ENCODE assay signal across 9 cellular contexts in genomic region chr5:7396169-7397004, GRCh38. TPM values are rescaled to one million over a fixed set of nuclear protein-coding genes. Genes with fewer than 3 reads are reported as not detected.
DNase-seq lines count a peak whose midpoint lies in the region; ATAC-seq, FAIRE-seq and TF ChIP-seq lines count a peak whose summit lies in the region.
"Had no signal": no experiment of that assay in that cellular context is flagged by ENCODE, and none has a peak within 500 bp of the region (broad histone marks: within the 10 kb centered on the region; RNA-seq: fewer than 3 reads in every experiment).

No MANE protein-coding gene starts in this region.

- H2BK12ac ChIP-seq in H1 (ENCODE audit: low read depth, low read length): peak overlapping the region; percentile 75; the same call in 1 of the 2 replicates

- no peak overlapping the region for H2AK5ac ChIP-seq in H1 (ENCODE audit: low read depth, low read length)

- H2BK15ac ChIP-seq in H1 (ENCODE audit: low read length): no peak overlapping the region

- no peak overlapping the region for H3K23ac ChIP-seq in H1 (ENCODE audit: insufficient read length)

- H3K27me3 ChIP-seq in KMS-11 (ENCODE audit: insufficient read depth, low read depth) (no peaks in the 10 kb centered on the region), H1 (replicated peaks in 1 of 4; ENCODE audit: control insufficient read depth in 3 of 4, extremely low read depth in 1 of 4, insufficient read depth in 3 of 4, low read length in 3 of 4) (peaks cover 0 to 4% (median 0%) of the 10 kb centered on the region in 4 experiments; a peak in 1 of 7 replicates)

- H3K27ac ChIP-seq in KMS-11 (no peak overlapping the region), H1 (ENCODE audit: low read depth, low read length) (0 out of 2 replicates have a peak overlapping the region, but pooled peaks have one; percentile 26)
- H3K27ac ChIP-seq: HL-60 had no signal

- H3K4me2 ChIP-seq in KMS-11 (peak overlapping the region; percentile 52), H1 (ENCODE audit: insufficient read depth in 1 of 2, low read depth in 2 of 2, low read length in 2 of 2) (peak overlapping the region; percentile 86 to 91)

- no peak; a peak in 2 of 4 replicates for TF ChIP-seq RAD21 in H1 (IDR thresholded peaks at IDR 0.05 in 1 of 2, conservative IDR thresholded peaks at IDR 0.05 in 1 of 2; ENCODE audit: low read depth in 2 of 2, low read length in 2 of 2)

- H3K79me2 ChIP-seq in KMS-11 (ENCODE audit: insufficient read depth, low read depth) (no peaks in the 10 kb centered on the region), H1 (ENCODE audit: control insufficient read depth in 1 of 2, insufficient read depth in 2 of 2, low read length in 2 of 2) (peaks cover 11 to 61% of the 10 kb centered on the region in 2 experiments)

- H4K20me1 ChIP-seq in KMS-11 (ENCODE audit: insufficient read depth): no peaks in the 10 kb centered on the region
- H4K20me1 ChIP-seq in H1 (replicated peaks in 1 of 2; ENCODE audit: control insufficient read depth in 1 of 2, insufficient read depth in 2 of 2, low read length in 2 of 2): peaks cover 0 to 2% of the 10 kb centered on the region in 2 experiments

- no peak for TF ChIP-seq POLR2A in H1 (IDR thresholded peaks at IDR 0.05; ENCODE audit: control extremely low read depth in 1 of 2, low read depth in 2 of 2, low read length in 2 of 2)

- peak overlapping the region in 2 of 3 experiments; percentile 12 to 65 for H3K27ac Mint-ChIP-seq in nephron

- peak overlapping the region; percentile 1; the same call in 1 of the 2 replicates for H4K8ac ChIP-seq in H1 (ENCODE audit: extremely low read depth, insufficient read depth, low read length)

- peak overlapping the region; percentile 48 for H3K56ac ChIP-seq in H1 (replicated peaks; ENCODE audit: insufficient read length, low read depth, low read length)

- no peak for ATAC-seq in HG02981 (IDR thresholded peaks at IDR 0.05; ENCODE audit: unreplicated experiment)
- ATAC-seq in GM21717 (IDR thresholded peaks at IDR 0.05; ENCODE audit: unreplicated experiment): no peak

- H3K36me3 Mint-ChIP-seq in nephron (ENCODE audit: low read depth): no peaks in the 10 kb centered on the region

- H3K36me3 ChIP-seq in KMS-11 (ENCODE audit: insufficient read depth): no peaks in the 10 kb centered on the region
- no peaks in the 10 kb centered on the region for H3K36me3 ChIP-seq in H1 (ENCODE audit: control insufficient read depth in 2 of 4, insufficient read depth in 4 of 4, low read length in 3 of 4)

- no peak overlapping the region for H2BK20ac ChIP-seq in H1 (ENCODE audit: low read length)

- H3K4me1 Mint-ChIP-seq in nephron: peaks cover 20% of the 10 kb centered on the region

- no peak for TF ChIP-seq EP300 in H1 (IDR thresholded peaks at IDR 0.05; ENCODE audit: borderline replicate concordance in 1 of 2, low read depth in 2 of 2, low read length in 2 of 2)

- peak; percentile 40 for DNase-seq in AG08396 (ENCODE audit: low spot score)
- DNase-seq in H1 (ENCODE audit: low read depth in 1 of 2, low spot score in 2 of 2): no peak
- DNase-seq in inferior parietal cortex (ENCODE audit: extremely low spot score): no peak
- DNase-seq in activated CD8-positive, alpha-beta memory T cell treated with anti-CD3 and anti-CD28 coated beads, Interleukin-2, amount 50 U/mL, for 48 hours: no peak

- H3K4me3 Mint-ChIP-seq in nephron: peak overlapping the region; percentile 84 to 94 (median 90)

- peak overlapping the region; percentile 68 for H4K5ac ChIP-seq in H1 (ENCODE audit: insufficient read length, low read depth, low read length)

- WGBS in H1 (ENCODE audit: extremely low coverage in 1 of 2, insufficient coverage in 1 of 2, insufficient read length in 1 of 2, insufficient replicate concordance in 2 of 2, low coverage in 1 of 2, low lambda C conversion rate in 2 of 2, missing lambda C conversion rate in 1 of 2), 2 experiments: 1% methylated on average over 47 of the region's 95 CpGs; no CpG with 5 or more reads in 1 of the 2 experiments

- peak overlapping the region; percentile 29; the same call in 1 of the 2 replicates for H2BK5ac ChIP-seq in H1 (ENCODE audit: low read depth, low read length)

- H3K18ac ChIP-seq in H1 (ENCODE audit: extremely low read depth, low read length): peak overlapping the region; percentile 3; the same call in 1 of the 2 replicates

- no peak for FAIRE-seq in H1 (lab: Jason Lieb, UNC)

- H3K9me3 ChIP-seq in H1 (ENCODE audit: insufficient read depth in 2 of 2, low read depth in 1 of 2, low read length in 1 of 2): no peaks in the 10 kb centered on the region

- no peaks in the 10 kb centered on the region for H3K4me1 ChIP-seq in KMS-11 (ENCODE audit: low read depth, poor library complexity, severe bottlenecking)
- peaks cover 16 to 37% (median 22%) of the 10 kb centered on the region in 4 experiments for H3K4me1 ChIP-seq in H1 (replicated peaks in 1 of 4; ENCODE audit: control insufficient read depth in 3 of 4, insufficient read depth in 4 of 4, low read length in 3 of 4)

- no peak for TF ChIP-seq CTCF in KMS-11 (conservative IDR thresholded peaks at IDR 0.05; ENCODE audit: low read depth, low read length)
- TF ChIP-seq CTCF in H1 (IDR thresholded peaks at IDR 0.05; ENCODE audit: control extremely low read depth in 1 of 3, insufficient read depth in 1 of 3, low read depth in 1 of 3, low read length in 3 of 3): no peak
- no peak for TF ChIP-seq CTCF in nephron (IDR thresholded peaks at IDR 0.05; ENCODE audit: unreplicated experiment in 3 of 3)

- POLR2A ChIA-PET in H1 (lab: Charles Lee; ENCODE audit: partially characterized antibody): interaction anchor here (0.8 to 4.5 kb wide), 10 partner anchors 9 to 454 kb away, joined by 3 to 33 read pairs (median 6); partner anchors contain the start of gene CFAP90

- peaks cover 14% of the 10 kb centered on the region for H3K23me2 ChIP-seq in H1 (ENCODE audit: low read depth, low read length)

- H3K27me3 Mint-ChIP-seq in nephron (ENCODE audit: low read depth): peaks cover 47% of the 10 kb centered on the region

- no peak overlapping the region for H2BK120ac ChIP-seq in H1 (replicated peaks; ENCODE audit: low read depth, low read length)

- H2AFZ ChIP-seq in KMS-11 (ENCODE audit: low read depth) (peak overlapping the region; percentile 57), H1 (ENCODE audit: low read length) (no peak overlapping the region; the same call in 1 of the 2 replicates)

- H3K14ac ChIP-seq in H1 (ENCODE audit: insufficient read length): no peak overlapping the region

- no peak overlapping the region for H3K9ac ChIP-seq in KMS-11
- H3K9ac ChIP-seq in H1 (replicated peaks in 1 of 4; ENCODE audit: extremely low read depth in 1 of 4, low read depth in 3 of 4, low read length in 3 of 4): peak overlapping the region; percentile 34 to 84 (median 61); a peak in 6 of 7 replicates

- CTCF ChIA-PET in H1 (lab: Charles Lee; ENCODE audit: partially characterized antibody): interaction anchor here (0.6 to 3.5 kb wide), 13 partner anchors 9 to 349 kb away, joined by 3 to 19 read pairs (median 5); no protein-coding TSS in a partner anchor

- peaks cover 7% of the 10 kb centered on the region for H3K79me1 ChIP-seq in H1 (ENCODE audit: low read depth, low read length)

- no peak overlapping the region for H3K4me3 ChIP-seq in KMS-11 (IDR thresholded peaks at IDR 0.05; ENCODE audit: insufficient read depth, low read depth, low read length)
- peak overlapping the region; percentile 77 to 92 (median 84) for H3K4me3 ChIP-seq in H1 (ENCODE audit: extremely low read depth in 1 of 4, insufficient read depth in 2 of 4, low read depth in 3 of 4, low read length in 4 of 4)

- H3K4ac ChIP-seq in H1 (replicated peaks; ENCODE audit: insufficient read length, low read depth, low read length): peak overlapping the region; percentile 35

- no peaks in the 10 kb centered on the region for H3K9me3 Mint-ChIP-seq in nephron

- peak overlapping the region; percentile 83 for H4K91ac ChIP-seq in H1 (replicated peaks; ENCODE audit: insufficient read length, low read length)

TF ChIP-seq in H1, 55 proteins besides CTCF, POLR2A, EP300 and RAD21:
- TF ChIP-seq SAP30 (IDR thresholded peaks at IDR 0.05; ENCODE audit: insufficient read depth, insufficient replicate concordance, low read length): no peak
- TF ChIP-seq HDAC2 (IDR thresholded peaks at IDR 0.05; ENCODE audit: borderline replicate concordance in 1 of 2, low read depth in 2 of 2, low read length in 2 of 2): no peak
- peak; percentile 35 for TF ChIP-seq PHF8 (conservative IDR thresholded peaks at IDR 0.05; ENCODE audit: low read depth, low read length)
- TF ChIP-seq SUZ12 (IDR thresholded peaks at IDR 0.05; ENCODE audit: low read length): no peak
- TF ChIP-seq BACH1 (IDR thresholded peaks at IDR 0.05; ENCODE audit: low read length): no peak
- TF ChIP-seq SIN3A (conservative IDR thresholded peaks at IDR 0.05 in 1 of 2, IDR thresholded peaks at IDR 0.05 in 1 of 2; ENCODE audit: low read depth in 1 of 2, low read length in 2 of 2): 0 out of 4 replicates have a peak, but pooled peaks of 1 of the 2 experiments have one; percentile 25
- peak; percentile 80 for TF ChIP-seq KDM4A (IDR thresholded peaks at IDR 0.05; ENCODE audit: low read depth, low read length, severe bottlenecking)
- TF ChIP-seq EGR1 (IDR thresholded peaks at IDR 0.05; ENCODE audit: borderline replicate concordance, low read depth, low read length): no peak
- peak; percentile 78 for TF ChIP-seq ASH2L (IDR thresholded peaks at IDR 0.05; ENCODE audit: low read length)
- TF ChIP-seq RBBP5 (IDR thresholded peaks at IDR 0.05; ENCODE audit: borderline replicate concordance, low read depth, low read length): peak; percentile 58; the same call in 1 of the 2 replicates
- TF ChIP-seq NRF1 (IDR thresholded peaks at IDR 0.05; ENCODE audit: low read depth, low read length): no peak

RNA-seq across cellular contexts. Expression of gene ADCY2, which starts 0.4 kb away (rescaled TPM):
- 122 and 131 TPM in 2 replicates for total RNA-seq in H1 (2021; fragmentation: NEBNext Ultra II Directional; extraction: Animal tissue kit (Norgen Biotek cat#: 25700))
- 28.6 and 35.8 TPM in 2 replicates for polyA plus RNA-seq in H1 (2011; rRNA removed)
- 35.3 TPM for polyA plus RNA-seq in H1 (2011; cell fraction: cytosol; rRNA removed)
- polyA plus RNA-seq in H1 (2011; cell fraction: nucleus; rRNA removed): 111 TPM
- 32.6 to 58.0 TPM (median 43.3 TPM) in 4 replicates for polyA plus RNA-seq in H1 (2012, experiment 1 of 2)
- 12.4 TPM for polyA plus RNA-seq in H1 (2012, experiment 2 of 2)
- polyA plus RNA-seq in H1 (2013, experiment 1 of 2): 20.7 TPM
- 21.5 TPM for polyA plus RNA-seq in H1 (2013, experiment 2 of 2)
- polyA minus RNA-seq in H1 (2011; rRNA and poly(A)+ RNA removed): 515 and 527 TPM in 2 replicates
- 70.8 TPM for polyA minus RNA-seq in H1 (2011; cell fraction: cytosol; rRNA and poly(A)+ RNA removed)
- 671 TPM for polyA minus RNA-seq in H1 (2011; cell fraction: nucleus; rRNA and poly(A)+ RNA removed)
